In the genomic region with DNA sequence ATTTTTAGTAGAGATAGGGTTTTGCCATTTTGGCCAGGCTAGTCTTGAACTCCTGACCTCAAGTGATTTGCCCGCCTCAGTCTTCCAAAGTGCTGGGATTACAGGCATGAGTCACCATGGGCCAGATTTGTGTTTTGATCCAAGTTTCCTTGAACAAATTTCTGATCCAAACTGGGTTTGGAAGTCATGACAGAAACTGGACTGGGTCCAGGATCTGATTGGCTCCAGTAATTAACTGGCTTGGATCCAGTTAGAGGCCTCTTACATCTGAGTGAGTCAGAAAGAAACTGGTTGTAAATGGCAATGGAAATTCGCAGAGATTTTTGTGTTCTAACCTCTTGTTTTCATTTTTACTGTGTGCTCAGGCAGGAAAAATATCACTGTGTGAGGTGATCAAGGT, we compare ENCODE assay signal across 13 cellular contexts.
DNase-seq lines count a peak whose midpoint lies in the region; TF ChIP-seq lines count a peak whose summit lies in the region.
"Had no signal": no experiment of that assay in that cellular context is flagged by ENCODE, and none has a peak within 500 bp of the region (broad histone marks: within the 10 kb centered on the region; RNA-seq: fewer than 3 reads in every experiment).

No MANE protein-coding gene starts in this region.

- H3K4me3 ChIP-seq in epithelial cell of proximal tubule (ENCODE audit: low read depth, low read length) = no peak overlapping the region

- DNase-seq in GM04503 (ENCODE audit: low read depth) (peak; percentile 52), NCI-H446 (lab: John Stamatoyannopoulos, UW) (peak; percentile 56 to 84), epithelial cell of proximal tubule (ENCODE audit: low read depth) (peak; percentile 94), renal cortical epithelial cell (ENCODE audit: low read depth) (peak; percentile 97), C1 segment of cervical spinal cord (lab: John Stamatoyannopoulos, UW) (no peak), NCI-H524 (lab: John Stamatoyannopoulos, UW) (no peak), nucleus accumbens (lab: John Stamatoyannopoulos, UW) (no peak)
- no peak for DNase-seq in stimulated activated CD4-positive, alpha-beta T cell treated with anti-CD3 and anti-CD28 coated beads, Interleukin-4, amount 100 ng/mL, for 1 hour
- DNase-seq: activated CD4-positive, alpha-beta T cell treated with anti-CD3 and anti-CD28 coated beads, Interleukin-2, amount 10 ng/mL, durations not matched to agents 24 days and 14 days; DMS79 treated with DMSO at 0.1 percent for 48 hours; NCI-H1694 treated with DMSO at 0.1 percent for 48 hours; SHP77 treated with DMSO at 0.1 percent for 48 hours; stimulated activated naive CD8-positive, alpha-beta T cell treated with anti-CD3 and anti-CD28 coated beads, Interleukin-15, Interleukin-2, amounts not matched to agents 100 U/mL and 50 U/mL, for 24 hours had no signal

- no peak for TF ChIP-seq CTCF in epithelial cell of proximal tubule (conservative IDR thresholded peaks at IDR 0.05; ENCODE audit: low read depth, low read length)

Comparison
In these comparisons a context has a peak if more than half of its experiments do, and no peak if none do; other contexts are left out.
1. DNase-seq: peak in GM04503 (single experiment), NCI-H446 (2 of 2), epithelial cell of proximal tubule (single experiment) and renal cortical epithelial cell (single experiment); none in C1 segment of cervical spinal cord (0 of 14), stimulated activated CD4-positive, alpha-beta T cell treated with anti-CD3 and anti-CD28 coated beads, Interleukin-4, amount 100 ng/mL, for 1 hour (single experiment), NCI-H524 (0 of 2) and nucleus accumbens (0 of 56).